In genomic region chr20:47710665-47711045, GRCh38 we compare ENCODE assay signal across 26 cellular contexts.
A peak's percentile ranks its signal among the peaks of the same experiment; 100 is the strongest.
DNase-seq lines count a peak whose midpoint lies in the region; ATAC-seq, FAIRE-seq and TF ChIP-seq lines count a peak whose summit lies in the region.
"Had no signal": no experiment of that assay in that cellular context is flagged by ENCODE, and none has a peak within 500 bp of the region (broad histone marks: within the 10 kb centered on the region; RNA-seq: fewer than 3 reads in every experiment).

No MANE protein-coding gene starts in this region.

- no peak for TF ChIP-seq POLR2A in GM12891 (IDR thresholded peaks at IDR 0.05; ENCODE audit: low read depth, low read length)

- no peak for FAIRE-seq in GM12891 (lab: Jason Lieb, UNC)
- FAIRE-seq: pancreas, small intestine had no signal

- DNase-seq in GM12891 (ENCODE audit: insufficient read length, low spot score), result no peak
- DNase-seq in NOMO-1 treated with dmso at 0.1 percent for 144 hours (lab: John Stamatoyannopoulos, UW; ENCODE audit: unreplicated experiment), result peak; percentile 13
- no peak for DNase-seq in sciatic nerve (ENCODE audit: low spot score)
- no peak for DNase-seq in DMS114 treated with DMSO at 0.1 percent for 48 hours (lab: John Stamatoyannopoulos, UW; ENCODE audit: unreplicated experiment)
- no peak for DNase-seq in effector memory CD8-positive, alpha-beta T cell
- DNase-seq: activated CD4-positive, alpha-beta T cell treated with anti-CD3 and anti-CD28 coated beads, Interleukin-2, amount 10 ng/mL, durations not matched to agents 24 days and 14 days; activated CD8-positive, alpha-beta memory T cell treated with anti-CD3 and anti-CD28 coated beads for 24 hours; activated T-cell treated with anti-CD3 and anti-CD28 coated beads for 4 hours; H7; hypothalamus; left colon; NCI-H1105; NCI-H2029; PC-9; retina; stimulated activated naive B cell treated with anti-CD40 and anti-IgM and Interleukin-4, amounts not matched to agents 10 μg/mL and 1 μg/mL and 100 μg/mL, for 72 hours; substantia nigra had no signal

- no peak for TF ChIP-seq CTCF in nephron (IDR thresholded peaks at IDR 0.05; ENCODE audit: unreplicated experiment in 3 of 3)

- intact Hi-C loops in dendritic cell treated with granulocyte-macrophage colony-stimulating factor and Interleukin-4, amounts not matched to agents 40 ng/mL and 50 ng/mL, for 4 days (cut with micrococcal nuclease), result no loop called here
- intact Hi-C loops in sciatic nerve (cut with DNase I), result no loop called here

- H3K36me3 Mint-ChIP-seq in dendritic cell treated with granulocyte-macrophage colony-stimulating factor and Interleukin-4, amounts not matched to agents 40 ng/mL and 50 ng/mL, for 4 days (ENCODE audit: low read depth), result peaks cover 84% of the 10 kb centered on the region
- H3K36me3 Mint-ChIP-seq in nephron (ENCODE audit: low read depth), result peaks cover 14% of the 10 kb centered on the region
- H3K36me3 Mint-ChIP-seq in effector memory CD8-positive, alpha-beta T cell (ENCODE audit: insufficient read depth), result no peaks in the 10 kb centered on the region
- H3K36me3 Mint-ChIP-seq: activated naive CD8-positive, alpha-beta T cell had no signal

- H3K27ac Mint-ChIP-seq in dendritic cell treated with granulocyte-macrophage colony-stimulating factor and Interleukin-4, amounts not matched to agents 40 ng/mL and 50 ng/mL, for 4 days, result peak overlapping the region; percentile 93
- H3K27ac Mint-ChIP-seq in nephron, result peak overlapping the region; percentile 64 to 96 (median 92)
- no peak overlapping the region for H3K27ac Mint-ChIP-seq in effector memory CD8-positive, alpha-beta T cell
- H3K27ac Mint-ChIP-seq: activated CD4-positive, alpha-beta T cell treated with anti-CD3 and anti-CD28 coated beads, Interleukin-2, amount 10 ng/mL, durations not matched to agents 24 days and 14 days; activated naive CD8-positive, alpha-beta T cell; activated T-helper 2 cell treated with anti-CD3 and anti-CD28 coated beads, Interferon-gamma antibody, Interleukin-2, Interleukin-4, amounts not matched to agents 10 μg/mL and 5 μg/mL and 100 μg/mL, durations not matched to agents 14 hours and 24 hours and 36 hours; stimulated activated naive B cell treated with anti-CD40 and anti-IgM and Interleukin-4, amounts not matched to agents 10 μg/mL and 1 μg/mL and 100 μg/mL, for 72 hours; T-helper 2 cell treated with Interferon-gamma antibody and Interleukin-4, amounts not matched to agents 5 μg/mL and 100 μg/mL, for 36 hours; type B pancreatic cell had no signal

- no peaks in the 10 kb centered on the region for H3K27me3 Mint-ChIP-seq in dendritic cell treated with granulocyte-macrophage colony-stimulating factor and Interleukin-4, amounts not matched to agents 40 ng/mL and 50 ng/mL, for 4 days
- peaks cover 4% of the 10 kb centered on the region for H3K27me3 Mint-ChIP-seq in nephron (ENCODE audit: low read depth)
- H3K27me3 Mint-ChIP-seq in effector memory CD8-positive, alpha-beta T cell, result peaks cover 44 to 79% of the 10 kb centered on the region in 2 donors
- H3K27me3 Mint-ChIP-seq: type B pancreatic cell had no signal

- peaks cover 94% of the 10 kb centered on the region for H3K4me1 Mint-ChIP-seq in dendritic cell treated with granulocyte-macrophage colony-stimulating factor and Interleukin-4, amounts not matched to agents 40 ng/mL and 50 ng/mL, for 4 days (ENCODE audit: low read depth)
- H3K4me1 Mint-ChIP-seq in nephron, result peaks cover 77% of the 10 kb centered on the region
- peaks cover 0 to 3% of the 10 kb centered on the region in 2 donors for H3K4me1 Mint-ChIP-seq in effector memory CD8-positive, alpha-beta T cell (ENCODE audit: low read depth in 2 of 2)
- H3K4me1 Mint-ChIP-seq: activated CD4-positive, alpha-beta T cell treated with anti-CD3 and anti-CD28 coated beads, Interleukin-2, amount 10 ng/mL, durations not matched to agents 24 days and 14 days had no signal

- no peaks in the 10 kb centered on the region for H3K9me3 Mint-ChIP-seq in dendritic cell treated with granulocyte-macrophage colony-stimulating factor and Interleukin-4, amounts not matched to agents 40 ng/mL and 50 ng/mL, for 4 days
- H3K9me3 Mint-ChIP-seq in nephron, result no peaks in the 10 kb centered on the region
- no peaks in the 10 kb centered on the region for H3K9me3 Mint-ChIP-seq in effector memory CD8-positive, alpha-beta T cell
- H3K9me3 Mint-ChIP-seq: activated CD4-positive, alpha-beta T cell treated with anti-CD3 and anti-CD28 coated beads, Interleukin-2, amount 10 ng/mL, durations not matched to agents 24 days and 14 days; activated T-helper 2 cell treated with anti-CD3 and anti-CD28 coated beads, Interferon-gamma antibody, Interleukin-2, Interleukin-4, amounts not matched to agents 10 μg/mL and 5 μg/mL and 100 μg/mL, durations not matched to agents 14 hours and 24 hours and 36 hours; stimulated activated naive B cell treated with anti-CD40 and anti-IgM and Interleukin-4, amounts not matched to agents 10 μg/mL and 1 μg/mL and 100 μg/mL, for 72 hours; T-helper 2 cell treated with Interferon-gamma antibody and Interleukin-4, amounts not matched to agents 5 μg/mL and 100 μg/mL, for 36 hours; type B pancreatic cell had no signal

- ATAC-seq in sciatic nerve, result no peak
- no peak for ATAC-seq in effector memory CD8-positive, alpha-beta T cell (replicated peaks)
- ATAC-seq: Right ventricle myocardium inferior had no signal

- peak overlapping the region; percentile 27 for H3K4me3 Mint-ChIP-seq in dendritic cell treated with granulocyte-macrophage colony-stimulating factor and Interleukin-4, amounts not matched to agents 40 ng/mL and 50 ng/mL, for 4 days
- H3K4me3 Mint-ChIP-seq in nephron, result no peak overlapping the region
- H3K4me3 Mint-ChIP-seq in effector memory CD8-positive, alpha-beta T cell, result no peak overlapping the region
- H3K4me3 Mint-ChIP-seq: activated CD4-positive, alpha-beta T cell treated with anti-CD3 and anti-CD28 coated beads, Interleukin-2, amount 10 ng/mL, durations not matched to agents 24 days and 14 days; activated naive CD8-positive, alpha-beta T cell; stimulated activated naive B cell treated with anti-CD40 and anti-IgM and Interleukin-4, amounts not matched to agents 10 μg/mL and 1 μg/mL and 100 μg/mL, for 72 hours; T-helper 2 cell treated with Interferon-gamma antibody and Interleukin-4, amounts not matched to agents 5 μg/mL and 100 μg/mL, for 36 hours; type B pancreatic cell had no signal

TF ChIP-seq in GM12891, 5 proteins besides CTCF, POLR2A, EP300 and RAD21:
- TF ChIP-seq POU2F2 (IDR thresholded peaks at IDR 0.05; ENCODE audit: low read depth, low read length) (no peak), PAX5 (IDR thresholded peaks at IDR 0.05; ENCODE audit: insufficient read depth, low read length, severe bottlenecking) (no peak), POLR2AphosphoS5 (IDR thresholded peaks at IDR 0.05; ENCODE audit: low read depth, low read length) (no peak), TAF1 (IDR thresholded peaks at IDR 0.05; ENCODE audit: low read depth, low read length) (no peak), SPI1 (IDR thresholded peaks at IDR 0.05; ENCODE audit: low read depth, low read length) (peak; percentile 28; the same call in 1 of the 2 replicates)

Comparison
In these comparisons a context has a peak if more than half of its experiments do, and no peak if none do; other contexts are left out.
1. H3K27ac Mint-ChIP-seq: peak in dendritic cell treated with granulocyte-macrophage colony-stimulating factor and Interleukin-4, amounts not matched to agents 40 ng/mL and 50 ng/mL, for 4 days (single experiment) and nephron (3 of 3); none in effector memory CD8-positive, alpha-beta T cell (0 of 2).